In genomic region chr17:82465023-82465603, GRCh38 we compare ENCODE assay signal across 29 cellular contexts. TPM values are rescaled to one million over a fixed set of nuclear protein-coding genes. Genes with fewer than 3 reads are reported as not detected.
DNase-seq lines count a peak whose midpoint lies in the region; ATAC-seq and TF ChIP-seq lines count a peak whose summit lies in the region.
"Had no signal": no experiment of that assay in that cellular context is flagged by ENCODE, and none has a peak within 500 bp of the region (broad histone marks: within the 10 kb centered on the region; RNA-seq: fewer than 3 reads in every experiment).

No MANE protein-coding gene starts in this region.

- TF ChIP-seq CTCF in MM.1S (IDR thresholded peaks at IDR 0.05; ENCODE audit: low read length) (no peak), uterus (IDR thresholded peaks at IDR 0.05) (no peak)

- intact Hi-C loops in activated naive CD4-positive, alpha-beta T cell treated with anti-CD3 and anti-CD28 coated beads for 36 hours (cut with micrococcal nuclease): no loop called here
- intact Hi-C loops in activated T-helper 2 cell treated with anti-CD3 and anti-CD28 coated beads, Interferon-gamma antibody, Interleukin-2, Interleukin-4, amounts not matched to agents 10 μg/mL and 5 μg/mL and 100 μg/mL, durations not matched to agents 14 hours and 24 hours and 36 hours (cut with micrococcal nuclease): no loop called here
- intact Hi-C loops in uterus (cut with DNase I; ENCODE audit: low total_unique reads): no loop called here

- H3K9me3 ChIP-seq in MM.1S (replicated peaks; ENCODE audit: insufficient read depth, low read length) (no peaks in the 10 kb centered on the region), uterus (no peaks in the 10 kb centered on the region)
- H3K9me3 ChIP-seq: gastrocnemius medialis, testis had no signal

- peak overlapping the region; percentile 45 for H3K4me2 ChIP-seq in MM.1S (ENCODE audit: low read depth, low read length)
- H3K4me2 ChIP-seq: hepatocyte had no signal

- H3K4me3 Mint-ChIP-seq in T-helper 2 cell treated with Interferon-gamma antibody and Interleukin-4, amounts not matched to agents 5 μg/mL and 100 μg/mL, for 36 hours: no peak overlapping the region
- no peak overlapping the region for H3K4me3 Mint-ChIP-seq in activated naive CD4-positive, alpha-beta T cell treated with anti-CD3 and anti-CD28 coated beads for 36 hours
- no peak overlapping the region for H3K4me3 Mint-ChIP-seq in activated T-helper 2 cell treated with anti-CD3 and anti-CD28 coated beads, Interferon-gamma antibody, Interleukin-2, Interleukin-4, amounts not matched to agents 10 μg/mL and 5 μg/mL and 100 μg/mL, durations not matched to agents 14 hours and 24 hours and 36 hours (ENCODE audit: low read depth)
- H3K4me3 Mint-ChIP-seq: naive thymus-derived CD4-positive, alpha-beta T cell had no signal

- peaks cover 23% of the 10 kb centered on the region for H3F3A ChIP-seq in MM.1S (ENCODE audit: insufficient read depth, low read length)

- H3K9me2 ChIP-seq in MM.1S (replicated peaks; ENCODE audit: insufficient read depth, low read length): no peaks in the 10 kb centered on the region

- H3K27ac Mint-ChIP-seq in T-helper 2 cell treated with Interferon-gamma antibody and Interleukin-4, amounts not matched to agents 5 μg/mL and 100 μg/mL, for 36 hours: peak overlapping the region; percentile 76
- peak overlapping the region in 1 of 2 donors; percentile 84 for H3K27ac Mint-ChIP-seq in activated naive CD4-positive, alpha-beta T cell treated with anti-CD3 and anti-CD28 coated beads, Interleukin-2, amount 50 U/mL, for 72 hours
- no peak overlapping the region for H3K27ac Mint-ChIP-seq in activated naive CD4-positive, alpha-beta T cell treated with anti-CD3 and anti-CD28 coated beads for 36 hours
- peak overlapping the region; percentile 5 for H3K27ac Mint-ChIP-seq in activated T-helper 2 cell treated with anti-CD3 and anti-CD28 coated beads, Interferon-gamma antibody, Interleukin-2, Interleukin-4, amounts not matched to agents 10 μg/mL and 5 μg/mL and 100 μg/mL, durations not matched to agents 14 hours and 24 hours and 36 hours

- H4K20me1 ChIP-seq in MM.1S (ENCODE audit: insufficient read depth, low read length): no peaks in the 10 kb centered on the region

- H3K36me3 Mint-ChIP-seq in T-helper 2 cell treated with Interferon-gamma antibody and Interleukin-4, amounts not matched to agents 5 μg/mL and 100 μg/mL, for 36 hours (ENCODE audit: low read depth): peaks cover 66% of the 10 kb centered on the region
- H3K36me3 Mint-ChIP-seq in activated naive CD4-positive, alpha-beta T cell treated with anti-CD3 and anti-CD28 coated beads, Interleukin-2, amount 50 U/mL, for 72 hours: peaks cover 12 to 45% of the 10 kb centered on the region in 2 donors
- peaks cover 43% of the 10 kb centered on the region for H3K36me3 Mint-ChIP-seq in activated naive CD4-positive, alpha-beta T cell treated with anti-CD3 and anti-CD28 coated beads for 36 hours (ENCODE audit: low read depth)
- peaks cover 83% of the 10 kb centered on the region for H3K36me3 Mint-ChIP-seq in activated T-helper 2 cell treated with anti-CD3 and anti-CD28 coated beads, Interferon-gamma antibody, Interleukin-2, Interleukin-4, amounts not matched to agents 10 μg/mL and 5 μg/mL and 100 μg/mL, durations not matched to agents 14 hours and 24 hours and 36 hours (ENCODE audit: low read depth)

- H3K4me3 ChIP-seq in MM.1S (ENCODE audit: low read length) (no peak overlapping the region), uterus (no peak overlapping the region)
- H3K4me3 ChIP-seq: gastrocnemius medialis, hepatocyte, lung, testis had no signal

- TF ChIP-seq POLR2A in uterus (IDR thresholded peaks at IDR 0.05): no peak

- no peak for DNase-seq in T-helper 2 cell treated with Interferon-gamma antibody and Interleukin-4, amounts not matched to agents 5 μg/mL and 100 μg/mL, for 36 hours (ENCODE audit: low spot score)
- DNase-seq in T-helper 2 cell: no peak
- DNase-seq in activated naive CD4-positive, alpha-beta T cell treated with anti-CD3 and anti-CD28 coated beads, Interleukin-2, amount 50 U/mL, for 72 hours (ENCODE audit: low spot score in 2 of 2): no peak
- DNase-seq in activated naive CD4-positive, alpha-beta T cell treated with anti-CD3 and anti-CD28 coated beads for 36 hours: no peak
- DNase-seq in MM.1S: peak; percentile 92
- DNase-seq in activated T-helper 2 cell treated with anti-CD3 and anti-CD28 coated beads, Interferon-gamma antibody, Interleukin-2, Interleukin-4, amounts not matched to agents 10 μg/mL and 5 μg/mL and 100 μg/mL, durations not matched to agents 14 hours and 24 hours and 36 hours (ENCODE audit: low spot score): peak; percentile 26
- DNase-seq in uterus: no peak
- DNase-seq: activated CD4-positive, alpha-beta T cell treated with anti-CD3 and anti-CD28 coated beads for 4 hours; activated CD8-positive, alpha-beta memory T cell treated with anti-CD3 and anti-CD28 coated beads, Interleukin-2, amount 50 U/mL, for 4 hours; activated gamma-delta T cell treated with Interleukin-2 at 50 U/mL for 16 hours; amygdala; brain microvascular endothelial cell; C1 segment of cervical spinal cord; COR-L47; gastrocnemius medialis; naive thymus-derived CD4-positive, alpha-beta T cell; NCI-H1417; NCI-H2029; NCI-H524; NK-92 treated with Interleukin-12 subunit alpha and Interleukin-12 subunit beta, amount 100 ng/mL, for 24 hours; PC-3; stimulated activated naive CD4-positive, alpha-beta T cell treated with Interleukin-2 at 50 U/mL for 16 hours; testis had no signal

- peaks cover 47% of the 10 kb centered on the region for H3K79me2 ChIP-seq in MM.1S (ENCODE audit: low read length)

- no peak overlapping the region for H2AFZ ChIP-seq in MM.1S (ENCODE audit: low read length)
- H2AFZ ChIP-seq: hepatocyte had no signal

- H3K4me1 Mint-ChIP-seq in T-helper 2 cell treated with Interferon-gamma antibody and Interleukin-4, amounts not matched to agents 5 μg/mL and 100 μg/mL, for 36 hours (ENCODE audit: low read depth): peaks cover 20% of the 10 kb centered on the region
- peaks cover 15% of the 10 kb centered on the region for H3K4me1 Mint-ChIP-seq in activated naive CD4-positive, alpha-beta T cell treated with anti-CD3 and anti-CD28 coated beads for 36 hours (ENCODE audit: low read depth)
- H3K4me1 Mint-ChIP-seq in activated T-helper 2 cell treated with anti-CD3 and anti-CD28 coated beads, Interferon-gamma antibody, Interleukin-2, Interleukin-4, amounts not matched to agents 10 μg/mL and 5 μg/mL and 100 μg/mL, durations not matched to agents 14 hours and 24 hours and 36 hours (ENCODE audit: low read depth): peaks cover 14% of the 10 kb centered on the region

- ATAC-seq in activated naive CD4-positive, alpha-beta T cell treated with anti-CD3 and anti-CD28 coated beads, Interleukin-2, amount 50 U/mL, for 72 hours: peak; percentile 23 to 43
- no peak for ATAC-seq in GM18858 (IDR thresholded peaks at IDR 0.05; ENCODE audit: unreplicated experiment)
- ATAC-seq: gastrocnemius medialis; naive thymus-derived CD4-positive, alpha-beta T cell; PC-3; Right ventricle myocardium inferior; SK-N-SH treated with all-trans-retinoic acid at 6 μM for 48 hours had no signal

- H3K4me1 ChIP-seq in MM.1S (ENCODE audit: low read length) (peaks cover 22% of the 10 kb centered on the region), uterus (no peaks in the 10 kb centered on the region)
- H3K4me1 ChIP-seq: gastrocnemius medialis had no signal

- peak overlapping the region; percentile 36; the same call in 1 of the 2 replicates for H3K9ac ChIP-seq in MM.1S (ENCODE audit: low read length)

- no peaks in the 10 kb centered on the region for H3K27me3 Mint-ChIP-seq in T-helper 2 cell treated with Interferon-gamma antibody and Interleukin-4, amounts not matched to agents 5 μg/mL and 100 μg/mL, for 36 hours (ENCODE audit: low read depth)
- H3K27me3 Mint-ChIP-seq in activated naive CD4-positive, alpha-beta T cell treated with anti-CD3 and anti-CD28 coated beads for 36 hours (ENCODE audit: low read depth): no peaks in the 10 kb centered on the region
- H3K27me3 Mint-ChIP-seq in activated T-helper 2 cell treated with anti-CD3 and anti-CD28 coated beads, Interferon-gamma antibody, Interleukin-2, Interleukin-4, amounts not matched to agents 10 μg/mL and 5 μg/mL and 100 μg/mL, durations not matched to agents 14 hours and 24 hours and 36 hours (ENCODE audit: low read depth): no peaks in the 10 kb centered on the region
- H3K27me3 Mint-ChIP-seq: naive thymus-derived CD4-positive, alpha-beta T cell had no signal

- CTCF ChIA-PET in activated naive CD4-positive, alpha-beta T cell treated with anti-CD3 and anti-CD28 coated beads for 36 hours (lab: Charles Lee): no interaction called here

- no peaks in the 10 kb centered on the region for H3K9me3 Mint-ChIP-seq in T-helper 2 cell treated with Interferon-gamma antibody and Interleukin-4, amounts not matched to agents 5 μg/mL and 100 μg/mL, for 36 hours
- no peaks in the 10 kb centered on the region for H3K9me3 Mint-ChIP-seq in activated naive CD4-positive, alpha-beta T cell treated with anti-CD3 and anti-CD28 coated beads, Interleukin-2, amount 50 U/mL, for 72 hours
- H3K9me3 Mint-ChIP-seq in activated naive CD4-positive, alpha-beta T cell treated with anti-CD3 and anti-CD28 coated beads for 36 hours: no peaks in the 10 kb centered on the region
- no peaks in the 10 kb centered on the region for H3K9me3 Mint-ChIP-seq in activated T-helper 2 cell treated with anti-CD3 and anti-CD28 coated beads, Interferon-gamma antibody, Interleukin-2, Interleukin-4, amounts not matched to agents 10 μg/mL and 5 μg/mL and 100 μg/mL, durations not matched to agents 14 hours and 24 hours and 36 hours
- H3K9me3 Mint-ChIP-seq: naive thymus-derived CD4-positive, alpha-beta T cell had no signal

- H3K36me3 ChIP-seq in MM.1S (replicated peaks; ENCODE audit: insufficient read depth, low read length) (peaks cover 10% of the 10 kb centered on the region), uterus (no peaks in the 10 kb centered on the region)

- H3K27ac ChIP-seq in MM.1S (ENCODE audit: low read length) (peak overlapping the region; percentile 85), uterus (no peak overlapping the region)
- H3K27ac ChIP-seq: 22Rv1, brain microvascular endothelial cell, gastrocnemius medialis, hepatocyte, testis had no signal

- H3K27me3 ChIP-seq in MM.1S (replicated peaks; ENCODE audit: insufficient read depth, low read length): no peaks in the 10 kb centered on the region
- no peaks in the 10 kb centered on the region for H3K27me3 ChIP-seq in uterus
- H3K27me3 ChIP-seq: brain microvascular endothelial cell, gastrocnemius medialis, hepatocyte, testis had no signal

RNA-seq across cellular contexts. Expression of gene NARF, which starts 6.6 kb away (rescaled TPM):
- 100 to 1,000 TPM; 159 TPM for total RNA-seq in activated naive CD4-positive, alpha-beta T cell treated with anti-CD3 and anti-CD28 coated beads, Interleukin-2, amount 50 U/mL, for 72 hours
- total RNA-seq in activated naive CD4-positive, alpha-beta T cell treated with anti-CD3 and anti-CD28 coated beads for 36 hours: 10 to 100 TPM; 64.2 to 69.3 TPM
- total RNA-seq in activated T-helper 2 cell treated with anti-CD3 and anti-CD28 coated beads, Interferon-gamma antibody, Interleukin-2, Interleukin-4, amounts not matched to agents 10 μg/mL and 5 μg/mL and 100 μg/mL, durations not matched to agents 14 hours and 24 hours and 36 hours: 114 and 123 TPM in 2 replicates
- total RNA-seq in uterus: 10 to 100 TPM; 15.3 to 55.5 (median 33.3) TPM

RNA-seq across cellular contexts. Expression of gene CYBC1, which starts 14.6 kb away (rescaled TPM):
- total RNA-seq in activated naive CD4-positive, alpha-beta T cell treated with anti-CD3 and anti-CD28 coated beads, Interleukin-2, amount 50 U/mL, for 72 hours: 100 to 1,000 TPM; 205 to 401 TPM
- 100 to 1,000 TPM; 292 to 294 TPM for total RNA-seq in activated naive CD4-positive, alpha-beta T cell treated with anti-CD3 and anti-CD28 coated beads for 36 hours
- total RNA-seq in activated T-helper 2 cell treated with anti-CD3 and anti-CD28 coated beads, Interferon-gamma antibody, Interleukin-2, Interleukin-4, amounts not matched to agents 10 μg/mL and 5 μg/mL and 100 μg/mL, durations not matched to agents 14 hours and 24 hours and 36 hours: 252 and 265 TPM in 2 replicates
- 10 to 100 TPM; 12.0 to 93.7 (median 32.5) TPM for total RNA-seq in uterus

RNA-seq across cellular contexts. Expression of gene OGFOD3, which starts 46.7 kb away (rescaled TPM):
- 10 to 100 TPM; 16.8 to 23.5 TPM for total RNA-seq in activated naive CD4-positive, alpha-beta T cell treated with anti-CD3 and anti-CD28 coated beads, Interleukin-2, amount 50 U/mL, for 72 hours
- total RNA-seq in activated naive CD4-positive, alpha-beta T cell treated with anti-CD3 and anti-CD28 coated beads for 36 hours: 10 to 100 TPM; 31.1 to 32.9 TPM
- 29.1 and 30.5 TPM in 2 replicates for total RNA-seq in activated T-helper 2 cell treated with anti-CD3 and anti-CD28 coated beads, Interferon-gamma antibody, Interleukin-2, Interleukin-4, amounts not matched to agents 10 μg/mL and 5 μg/mL and 100 μg/mL, durations not matched to agents 14 hours and 24 hours and 36 hours
- total RNA-seq in uterus: 10 to 100 TPM; 15.0 to 44.4 (median 24.8) TPM

RNA-seq across cellular contexts. Expression of gene HEXD, which starts 47.0 kb away (rescaled TPM):
- 10 to 100 TPM; 16.2 to 33.6 TPM for total RNA-seq in activated naive CD4-positive, alpha-beta T cell treated with anti-CD3 and anti-CD28 coated beads, Interleukin-2, amount 50 U/mL, for 72 hours
- 10 to 100 TPM; 22.4 to 26.3 TPM for total RNA-seq in activated naive CD4-positive, alpha-beta T cell treated with anti-CD3 and anti-CD28 coated beads for 36 hours
- 36.6 and 36.7 TPM in 2 replicates for total RNA-seq in activated T-helper 2 cell treated with anti-CD3 and anti-CD28 coated beads, Interferon-gamma antibody, Interleukin-2, Interleukin-4, amounts not matched to agents 10 μg/mL and 5 μg/mL and 100 μg/mL, durations not matched to agents 14 hours and 24 hours and 36 hours
- total RNA-seq in uterus: 10 to 100 TPM; 15.9 to 53.7 (median 39.8) TPM

RNA-seq across cellular contexts. Expression of gene FOXK2, which starts 54.4 kb away (rescaled TPM):
- total RNA-seq in activated naive CD4-positive, alpha-beta T cell treated with anti-CD3 and anti-CD28 coated beads, Interleukin-2, amount 50 U/mL, for 72 hours: 10 to 100 TPM; 56.2 to 67.4 TPM
- total RNA-seq in activated naive CD4-positive, alpha-beta T cell treated with anti-CD3 and anti-CD28 coated beads for 36 hours: 10 to 100 TPM; 48.8 to 51.4 TPM
- 92.9 and 95.2 TPM in 2 replicates for total RNA-seq in activated T-helper 2 cell treated with anti-CD3 and anti-CD28 coated beads, Interferon-gamma antibody, Interleukin-2, Interleukin-4, amounts not matched to agents 10 μg/mL and 5 μg/mL and 100 μg/mL, durations not matched to agents 14 hours and 24 hours and 36 hours
- 10 to 100 TPM; 15.9 to 70.9 (median 42.7) TPM for total RNA-seq in uterus

Comparison
In these comparisons a context has a peak if more than half of its experiments do, and no peak if none do; other contexts are left out.
1. DNase-seq: peak in MM.1S (single experiment) and activated T-helper 2 cell treated with anti-CD3 and anti-CD28 coated beads, Interferon-gamma antibody, Interleukin-2, Interleukin-4, amounts not matched to agents 10 μg/mL and 5 μg/mL and 100 μg/mL, durations not matched to agents 14 hours and 24 hours and 36 hours (single experiment); none in T-helper 2 cell treated with Interferon-gamma antibody and Interleukin-4, amounts not matched to agents 5 μg/mL and 100 μg/mL, for 36 hours (single experiment), T-helper 2 cell (0 of 5), activated naive CD4-positive, alpha-beta T cell treated with anti-CD3 and anti-CD28 coated beads, Interleukin-2, amount 50 U/mL, for 72 hours (0 of 2), activated naive CD4-positive, alpha-beta T cell treated with anti-CD3 and anti-CD28 coated beads for 36 hours (single experiment) and uterus (0 of 2).